In the genomic region with DNA sequence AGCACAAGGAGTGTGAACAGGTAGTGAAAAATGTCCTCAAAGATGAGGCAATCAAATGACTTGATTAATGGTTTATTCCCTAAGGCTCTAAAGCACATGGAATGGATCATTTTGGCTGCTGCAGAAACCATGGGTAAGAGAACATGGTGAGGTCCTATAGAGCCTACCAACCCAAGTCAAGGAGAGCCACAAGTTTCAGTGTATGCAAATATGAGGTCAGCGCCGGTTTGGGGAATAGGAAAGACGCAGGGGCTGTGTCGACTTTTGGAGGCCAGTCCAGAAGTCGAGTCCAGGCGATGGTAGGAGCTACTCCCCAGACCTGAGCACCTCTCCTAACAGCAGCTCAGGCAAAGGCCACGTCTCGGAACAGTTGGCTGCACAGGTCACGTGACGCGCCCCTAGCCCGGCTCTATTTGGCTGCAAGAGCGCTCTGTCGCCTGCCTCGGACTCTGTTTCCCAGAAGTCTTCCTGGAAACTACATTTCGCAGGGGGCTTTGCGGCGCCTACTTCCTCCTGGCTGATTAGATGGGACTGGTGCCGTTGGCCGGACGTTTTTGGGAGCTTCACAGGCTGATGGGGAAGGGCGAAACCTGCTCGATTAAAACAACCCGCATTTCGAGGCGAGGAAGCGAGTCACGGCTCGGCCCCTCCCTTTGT, we compare ENCODE assay signal across 1 cellular context.
TF ChIP-seq lines count a peak whose summit lies in the region.

No MANE protein-coding gene starts in this region.

TF ChIP-seq in HCT116, 20 proteins besides CTCF, POLR2A, EP300 and RAD21 (continued from another document):
- TF ChIP-seq, protein P1, sequence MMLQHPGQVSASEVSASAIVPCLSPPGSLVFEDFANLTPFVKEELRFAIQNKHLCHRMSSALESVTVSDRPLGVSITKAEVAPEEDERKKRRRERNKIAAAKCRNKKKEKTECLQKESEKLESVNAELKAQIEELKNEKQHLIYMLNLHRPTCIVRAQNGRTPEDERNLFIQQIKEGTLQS (IDR thresholded peaks at IDR 0.05) = no peak
- TF ChIP-seq ZFX (IDR thresholded peaks at IDR 0.05) = no peak
- TF ChIP-seq, protein P2, sequence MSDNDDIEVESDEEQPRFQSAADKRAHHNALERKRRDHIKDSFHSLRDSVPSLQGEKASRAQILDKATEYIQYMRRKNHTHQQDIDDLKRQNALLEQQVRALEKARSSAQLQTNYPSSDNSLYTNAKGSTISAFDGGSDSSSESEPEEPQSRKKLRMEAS (IDR thresholded peaks at IDR 0.05) = no peak
TF ChIP-seq in HCT116: peak in this region for 0.
